7 cellular contexts compared by ENCODE assay signal in the genomic region with DNA sequence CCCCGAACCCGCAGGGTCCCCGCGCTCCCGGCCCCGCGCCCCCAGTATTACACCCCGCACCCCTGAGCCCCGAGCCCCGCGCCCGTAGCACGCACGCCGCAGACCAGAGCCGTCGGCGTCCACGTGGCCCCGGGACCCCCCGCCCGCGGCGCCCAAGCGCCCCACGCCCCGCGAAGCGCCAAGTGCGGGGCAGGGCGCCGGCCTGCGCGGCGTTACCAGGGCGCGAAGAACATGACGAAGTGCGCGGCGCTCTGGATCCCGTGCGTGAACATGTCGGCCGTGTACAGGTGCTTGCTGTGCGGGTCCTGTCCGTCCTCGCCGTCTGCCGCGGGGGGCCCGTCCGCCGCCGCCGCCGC. TPM values are rescaled to one million over a fixed set of nuclear protein-coding genes. Genes with fewer than 3 reads are reported as not detected.
DNase-seq lines count a peak whose midpoint lies in the region; ATAC-seq and TF ChIP-seq lines count a peak whose summit lies in the region.

No MANE protein-coding gene starts in this region.

- intact Hi-C loops in uterus (cut with DNase I; ENCODE audit: low total_unique reads) = no loop called here

- CTCF ChIA-PET in activated CD8-positive, alpha-beta T cell treated with anti-CD3 and anti-CD28 coated beads, Interleukin-2, amount 10 ng/mL, durations not matched to agents 7 days and 5 days (lab: Charles Lee) = no interaction called here

- H3K4me1 ChIP-seq in uterus = peaks cover 0 to 8% of the 10 kb centered on the region in 2 donors

- ATAC-seq in GM18907 (IDR thresholded peaks at IDR 0.05; ENCODE audit: unreplicated experiment) (peak; percentile 30), HG02763 (IDR thresholded peaks at IDR 0.05; ENCODE audit: unreplicated experiment) (peak; percentile 7), left lobe of liver (no peak)
- peak; percentile 45 for ATAC-seq in activated CD8-positive, alpha-beta T cell treated with anti-CD3 and anti-CD28 coated beads, Interleukin-2, amount 10 ng/mL, durations not matched to agents 7 days and 5 days

- no peak for TF ChIP-seq POLR2A in uterus (IDR thresholded peaks at IDR 0.05)

- H3K27me3 ChIP-seq in uterus = no peaks in the 10 kb centered on the region

- H3K27ac ChIP-seq in uterus = peak overlapping the region; percentile 56 to 84

- no peak overlapping the region for H3K27ac Mint-ChIP-seq in activated CD8-positive, alpha-beta T cell treated with anti-CD3 and anti-CD28 coated beads, Interleukin-2, amount 10 ng/mL, durations not matched to agents 7 days and 5 days

- H3K4me1 Mint-ChIP-seq in activated CD8-positive, alpha-beta T cell treated with anti-CD3 and anti-CD28 coated beads, Interleukin-2, amount 10 ng/mL, durations not matched to agents 7 days and 5 days (ENCODE audit: low read depth) = peaks cover 20% of the 10 kb centered on the region

- POLR2A ChIA-PET in activated CD8-positive, alpha-beta T cell treated with anti-CD3 and anti-CD28 coated beads, Interleukin-2, amount 10 ng/mL, durations not matched to agents 7 days and 5 days (lab: Charles Lee) = no interaction called here

- H3K36me3 ChIP-seq in uterus = no peaks in the 10 kb centered on the region

- H3K9me3 ChIP-seq in uterus = no peaks in the 10 kb centered on the region

- H3K36me3 Mint-ChIP-seq in activated CD8-positive, alpha-beta T cell treated with anti-CD3 and anti-CD28 coated beads, Interleukin-2, amount 10 ng/mL, durations not matched to agents 7 days and 5 days (ENCODE audit: low read depth) = peaks cover 2% of the 10 kb centered on the region

- TF ChIP-seq CTCF in uterus (IDR thresholded peaks at IDR 0.05) = no peak

- DNase-seq in activated CD8-positive, alpha-beta T cell treated with anti-CD3 and anti-CD28 coated beads, Interleukin-2, amount 10 ng/mL, durations not matched to agents 7 days and 5 days = no peak
- DNase-seq in left lobe of liver (ENCODE audit: low spot score) (peak; percentile 49), uterus (no peak), DMS79 treated with DMSO at 0.1 percent for 48 hours (lab: John Stamatoyannopoulos, UW) (no peak), SKM-1 treated with dmso at 0.1 percent for 144 hours (lab: John Stamatoyannopoulos, UW; ENCODE audit: unreplicated experiment) (no peak)

- H3K27me3 Mint-ChIP-seq in activated CD8-positive, alpha-beta T cell treated with anti-CD3 and anti-CD28 coated beads, Interleukin-2, amount 10 ng/mL, durations not matched to agents 7 days and 5 days (ENCODE audit: low read depth) = no peaks in the 10 kb centered on the region

- H3K9me3 Mint-ChIP-seq in activated CD8-positive, alpha-beta T cell treated with anti-CD3 and anti-CD28 coated beads, Interleukin-2, amount 10 ng/mL, durations not matched to agents 7 days and 5 days (ENCODE audit: insufficient read depth) = no peaks in the 10 kb centered on the region

- H3K4me3 ChIP-seq in uterus = peak overlapping the region; percentile 56 to 92

- no peak overlapping the region for H3K4me3 Mint-ChIP-seq in activated CD8-positive, alpha-beta T cell treated with anti-CD3 and anti-CD28 coated beads, Interleukin-2, amount 10 ng/mL, durations not matched to agents 7 days and 5 days

RNA-seq across cellular contexts. Expression of a gene that starts 0.3 kb away (rescaled TPM):
- total RNA-seq in activated CD8-positive, alpha-beta T cell treated with anti-CD3 and anti-CD28 coated beads, Interleukin-2, amount 10 ng/mL, durations not matched to agents 7 days and 5 days = 10 to 100 TPM; 35.0 to 36.9 TPM
- 121 TPM for total RNA-seq in left lobe of liver
- 100 to 1,000 TPM in 3 of 4 donors, 10 to 100 TPM in 1; 70.8 to 279 (median 104) TPM for total RNA-seq in uterus
